22 cellular contexts compared by ENCODE assay signal in the genomic region with DNA sequence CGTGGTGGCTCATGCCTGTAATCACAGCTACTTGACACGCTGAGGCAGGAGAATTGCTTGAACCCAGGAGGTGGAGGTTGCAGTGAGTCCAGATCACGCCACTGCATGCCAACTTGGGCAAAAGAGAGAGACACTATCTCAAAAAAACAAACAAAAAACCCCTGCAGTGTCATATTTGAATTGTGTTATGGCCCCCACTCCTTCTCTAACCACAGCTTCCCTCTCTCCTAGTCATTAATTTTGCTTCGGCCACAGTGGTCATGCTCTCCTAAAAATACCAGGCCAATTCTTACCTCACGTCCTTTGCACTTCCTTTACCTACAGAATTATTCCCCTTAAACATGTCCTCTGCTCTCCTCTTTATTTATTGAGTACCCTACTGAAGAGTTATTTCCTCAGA.
DNase-seq lines count a peak whose midpoint lies in the region; ATAC-seq, FAIRE-seq and TF ChIP-seq lines count a peak whose summit lies in the region.
"Had no signal": no experiment of that assay in that cellular context is flagged by ENCODE, and none has a peak within 500 bp of the region (broad histone marks: within the 10 kb centered on the region; RNA-seq: fewer than 3 reads in every experiment).

No MANE protein-coding gene starts in this region.

- H3K9ac ChIP-seq in GM12878 (ENCODE audit: control insufficient read depth, insufficient read depth, low read length): no peak overlapping the region
- H3K9ac ChIP-seq: neural progenitor cell had no signal

- peak overlapping the region in 1 of 8 donors; percentile 55 for H3K4me3 Mint-ChIP-seq in CD4-positive, alpha-beta memory T cell
- no peak overlapping the region for H3K4me3 Mint-ChIP-seq in naive thymus-derived CD8-positive, alpha-beta T cell
- H3K4me3 Mint-ChIP-seq: activated naive CD8-positive, alpha-beta T cell treated with anti-CD3 and anti-CD28 coated beads for 36 hours; neural progenitor cell had no signal

- H3K36me3 Mint-ChIP-seq in CD4-positive, alpha-beta memory T cell: peaks cover 0 to 5% of the 10 kb centered on the region in 2 donors
- peaks cover 0 to 2% (median 0%) of the 10 kb centered on the region in 3 donors for H3K36me3 Mint-ChIP-seq in naive thymus-derived CD8-positive, alpha-beta T cell
- H3K36me3 Mint-ChIP-seq: neural progenitor cell had no signal

- no peaks in the 10 kb centered on the region for H3K27me3 ChIP-seq in GM12878 (replicated peaks in 1 of 2; ENCODE audit: control insufficient read depth in 2 of 2, insufficient read depth in 2 of 2, low read length in 1 of 2)
- no peaks in the 10 kb centered on the region for H3K27me3 ChIP-seq in CD4-positive, alpha-beta memory T cell (ENCODE audit: insufficient read depth, low read length)
- H3K27me3 ChIP-seq: body of pancreas, MG63, neural progenitor cell, suprapubic skin had no signal

- TF ChIP-seq CTCF in HEK293 (tag by site-specific recombination; IDR thresholded peaks at IDR 0.05) (no peak), GM12878 (IDR thresholded peaks at IDR 0.05 in 2 of 3, conservative IDR thresholded peaks at IDR 0.05 in 1 of 3; ENCODE audit: control insufficient read depth in 2 of 3, extremely low read depth in 1 of 3, insufficient read depth in 1 of 3, low read depth in 3 of 3, low read length in 3 of 3) (no peak)

- peaks cover 5% of the 10 kb centered on the region; the same call in 1 of the 2 replicates for H3K4me1 ChIP-seq in HEK293 (ENCODE audit: control insufficient read depth, insufficient read depth, low read length)
- H3K4me1 ChIP-seq in GM12878 (ENCODE audit: control insufficient read depth, insufficient read depth, low read length): peaks cover 20% of the 10 kb centered on the region
- peaks cover 36% of the 10 kb centered on the region for H3K4me1 ChIP-seq in CD4-positive, alpha-beta memory T cell (ENCODE audit: insufficient read depth, low read length)
- H3K4me1 ChIP-seq: body of pancreas had no signal

- peak overlapping the region; percentile 14; the same call in 1 of the 2 replicates for H2AFZ ChIP-seq in GM12878 (ENCODE audit: control insufficient read depth, low read depth, low read length)
- H2AFZ ChIP-seq: neural progenitor cell had no signal

- H3K9me3 Mint-ChIP-seq in CD4-positive, alpha-beta memory T cell: peaks cover 0 to 1% (median 0%) of the 10 kb centered on the region in 8 donors
- no peaks in the 10 kb centered on the region for H3K9me3 Mint-ChIP-seq in naive thymus-derived CD8-positive, alpha-beta T cell
- H3K9me3 Mint-ChIP-seq: activated naive CD8-positive, alpha-beta T cell treated with anti-CD3 and anti-CD28 coated beads for 36 hours; neural progenitor cell had no signal

- WGBS in GM12878 (ENCODE audit: insufficient coverage, insufficient replicate concordance, low lambda C conversion rate, missing lambda C conversion rate): 47% methylated on average over 5 of the region's 5 CpGs

- intact Hi-C loops in GM12878 (cut with micrococcal nuclease; ENCODE audit: unreplicated experiment) (loop anchor here (10.0 kb wide), 1 partner anchor 316 kb away; no protein-coding TSS in a partner anchor), head of caudate nucleus (cut with DNase I) (no loop called here)
- intact Hi-C loops in CD4-positive, alpha-beta memory T cell (cut with micrococcal nuclease): no loop called here

- no peaks in the 10 kb centered on the region for H3K79me2 ChIP-seq in GM12878 (ENCODE audit: control insufficient read depth, insufficient read depth, low read length)

- TF ChIP-seq POLR2A in GM12892 (IDR thresholded peaks at IDR 0.05; ENCODE audit: low read depth, low read length) (no peak), GM12878 (IDR thresholded peaks at IDR 0.05; ENCODE audit: low read depth, low read length) (no peak)

- CTCF ChIA-PET in HEK293 (lab: Yijun Ruan, JAX) (no interaction called here), GM12878 (lab: Yijun Ruan, JAX) (interaction anchor here (1.2 kb wide), 1 partner anchor 10 kb away, joined by 3 read pairs; no protein-coding TSS in a partner anchor)
- CTCF ChIA-PET in CD4-positive, alpha-beta memory T cell (lab: Charles Lee; ENCODE audit: partially characterized antibody): no interaction called here

- H3K36me3 ChIP-seq in HEK293 (ENCODE audit: control insufficient read depth in 2 of 2, insufficient read depth in 1 of 2, low read length in 2 of 2) (no peaks in the 10 kb centered on the region), GM12878 (ENCODE audit: control insufficient read depth in 2 of 2, insufficient read depth in 2 of 2, low read length in 1 of 2) (no peaks in the 10 kb centered on the region)
- no peaks in the 10 kb centered on the region for H3K36me3 ChIP-seq in CD4-positive, alpha-beta memory T cell (ENCODE audit: insufficient read depth, low read length)
- H3K36me3 ChIP-seq: MG63, neural progenitor cell, suprapubic skin had no signal

- POLR2A ChIA-PET in HEK293 (lab: Yijun Ruan, JAX) (no interaction called here), GM12878 (lab: Charles Lee) (no interaction called here)
- POLR2A ChIA-PET in CD4-positive, alpha-beta memory T cell (lab: Charles Lee; ENCODE audit: partially characterized antibody): no interaction called here
- POLR2A ChIA-PET in naive thymus-derived CD8-positive, alpha-beta T cell (lab: Charles Lee): no interaction called here

- no peaks in the 10 kb centered on the region for H4K20me1 ChIP-seq in GM12878 (ENCODE audit: control insufficient read depth, insufficient read depth)

- TF ChIP-seq EP300 in GM12878 (IDR thresholded peaks at IDR 0.05; ENCODE audit: borderline replicate concordance in 1 of 2, control insufficient read depth in 1 of 2, low read depth in 2 of 2, low read length in 2 of 2): no peak

- in situ Hi-C loops in GM12878 (cut with MboI): no loop called here

- no peak for TF ChIP-seq RAD21 in GM12878 (IDR thresholded peaks at IDR 0.05; ENCODE audit: insufficient read depth, low read depth, low read length)

- H3K4me2 ChIP-seq in GM12878 (ENCODE audit: control insufficient read depth, insufficient read depth): peak overlapping the region; percentile 44; the same call in 1 of the 2 replicates
- H3K4me2 ChIP-seq: neural progenitor cell, smooth muscle cell had no signal

- no TSS peak for BruUV-seq in GM12878 (replicated peaks; lab: Mats Ljungman, UMichigan)

- peak overlapping the region in 1 of 7 donors; percentile 6 for H3K27ac Mint-ChIP-seq in CD4-positive, alpha-beta memory T cell
- peak overlapping the region in 1 of 10 donors; percentile 23 for H3K27ac Mint-ChIP-seq in naive thymus-derived CD8-positive, alpha-beta T cell
- H3K27ac Mint-ChIP-seq: activated naive CD8-positive, alpha-beta T cell treated with anti-CD3 and anti-CD28 coated beads for 36 hours; neural progenitor cell had no signal

- RAD21 ChIA-PET in GM12878 (lab: Charles Lee; ENCODE audit: unreplicated experiment): interaction anchor here (0.8 to 1.0 kb wide), 2 partner anchors 38 to 318 kb away, joined by 3 read pairs; no protein-coding TSS in a partner anchor

- no peaks in the 10 kb centered on the region for H3K9me3 ChIP-seq in HEK293 (ENCODE audit: control insufficient read depth, insufficient read depth, low read depth, low read length)
- no peaks in the 10 kb centered on the region for H3K9me3 ChIP-seq in GM12878 (replicated peaks; ENCODE audit: control insufficient read depth, insufficient read depth, low read length)
- H3K9me3 ChIP-seq in CD4-positive, alpha-beta memory T cell (ENCODE audit: control insufficient read depth in 1 of 2, low read length in 2 of 2): no peaks in the 10 kb centered on the region
- H3K9me3 ChIP-seq: body of pancreas, MG63, suprapubic skin had no signal

- no peak overlapping the region for H3K4me3 ChIP-seq in HEK293 (ENCODE audit: low read depth, low read length)
- H3K4me3 ChIP-seq in GM12878: no peak overlapping the region
- H3K4me3 ChIP-seq in CD4-positive, alpha-beta memory T cell (ENCODE audit: low read length in 2 of 2): no peak overlapping the region
- H3K4me3 ChIP-seq: body of pancreas, MG63, neural progenitor cell, smooth muscle cell, suprapubic skin had no signal

- no peak for DNase-seq in GM12892 (ENCODE audit: insufficient read length)
- DNase-seq in GM12878 (ENCODE audit: low read depth, low spot score): peak; percentile 35
- DNase-seq in head of caudate nucleus: no peak
- no peak for DNase-seq in caudate nucleus (lab: John Stamatoyannopoulos, UW)
- DNase-seq in CD4-positive, alpha-beta memory T cell: no peak
- DNase-seq in naive thymus-derived CD8-positive, alpha-beta T cell: no peak
- DNase-seq: activated CD4-positive, CD25-positive, alpha-beta regulatory T cell; activated naive CD8-positive, alpha-beta T cell treated with anti-CD3 and anti-CD28 coated beads for 36 hours; body of pancreas; cortex of kidney; H7; MG63; NCI-H2029; NCI-H524; OCI-M1; SIG-M5; stimulated activated CD4-positive, alpha-beta T cell treated with anti-CD3 and anti-CD28 coated beads, Interleukin-4, amount 100 ng/mL, for 24 hours had no signal

- peak; percentile 85 for FAIRE-seq in GM12892 (lab: Jason Lieb, UNC)
- FAIRE-seq in GM12878 (lab: Jason Lieb, UNC): no peak

- peaks cover 46 to 66% (median 56%) of the 10 kb centered on the region in 4 donors for H3K4me1 Mint-ChIP-seq in CD4-positive, alpha-beta memory T cell
- peaks cover 18 to 71% (median 31%) of the 10 kb centered on the region in 4 donors for H3K4me1 Mint-ChIP-seq in naive thymus-derived CD8-positive, alpha-beta T cell

- ATAC-seq in HG03432 (IDR thresholded peaks at IDR 0.05; ENCODE audit: unreplicated experiment) (peak; percentile 49), GM12878 (peak; percentile 59)
- no peak for ATAC-seq in naive thymus-derived CD8-positive, alpha-beta T cell
- ATAC-seq: body of pancreas had no signal

- SMC1A ChIA-PET in GM12878 (lab: Charles Lee; ENCODE audit: uncharacterized antibody, unreplicated experiment): interaction anchor here (1.1 kb wide), 1 partner anchor 9 kb away, joined by 4 read pairs; no protein-coding TSS in a partner anchor

- no peak overlapping the region for H3K27ac ChIP-seq in HEK293 (ENCODE audit: extremely low read depth, low read depth, low read length)
- no peak overlapping the region for H3K27ac ChIP-seq in GM12878 (ENCODE audit: control insufficient read depth, insufficient read depth)
- no peak overlapping the region for H3K27ac ChIP-seq in caudate nucleus (ENCODE audit: low read depth, low read length)
- H3K27ac ChIP-seq in CD4-positive, alpha-beta memory T cell (ENCODE audit: low read depth, low read length): no peak overlapping the region
- H3K27ac ChIP-seq: body of pancreas, suprapubic skin had no signal

- no peaks in the 10 kb centered on the region for H3K27me3 Mint-ChIP-seq in CD4-positive, alpha-beta memory T cell
- no peaks in the 10 kb centered on the region for H3K27me3 Mint-ChIP-seq in naive thymus-derived CD8-positive, alpha-beta T cell
- H3K27me3 Mint-ChIP-seq: activated naive CD8-positive, alpha-beta T cell treated with anti-CD3 and anti-CD28 coated beads for 36 hours had no signal

TF ChIP-seq in HEK293, 187 proteins besides CTCF, POLR2A, EP300 and RAD21 (continues in another document):
- TF ChIP-seq KLF9 (tag by site-specific recombination; IDR thresholded peaks at IDR 0.05; ENCODE audit: low read depth): no peak
- TF ChIP-seq ZFP41 (tag by site-specific recombination; IDR thresholded peaks at IDR 0.05; ENCODE audit: borderline replicate concordance): no peak

TF ChIP-seq in GM12878, 131 proteins besides CTCF, POLR2A, EP300 and RAD21 (continues in another document):
- TF ChIP-seq MEF2B (IDR thresholded peaks at IDR 0.05; ENCODE audit: partially characterized antibody, poor library complexity, severe bottlenecking): no peak
- TF ChIP-seq ZNF622 (IDR thresholded peaks at IDR 0.05): no peak

Comparison
In these comparisons a context has a peak if more than half of its experiments do, and no peak if none do; other contexts are left out.
1. ATAC-seq: peak in HG03432 (single experiment) and GM12878 (single experiment); none in naive thymus-derived CD8-positive, alpha-beta T cell (0 of 2).